ENCODE assay signal across 20 cellular contexts in genomic region chr14:95068091-95068490, GRCh38.
DNase-seq lines count a peak whose midpoint lies in the region; ATAC-seq lines count a peak whose summit lies in the region.
"Had no signal": no experiment of that assay in that cellular context is flagged by ENCODE, and none has a peak within 500 bp of the region (broad histone marks: within the 10 kb centered on the region; RNA-seq: fewer than 3 reads in every experiment).

No MANE protein-coding gene starts in this region.

- H2AK5ac ChIP-seq in neuronal stem cell (ENCODE audit: low read depth, low read length), result peak overlapping the region; percentile 56

- H4K8ac ChIP-seq in neuronal stem cell (ENCODE audit: low read depth, low read length), result no peak overlapping the region

- H3K4me1 ChIP-seq in neuronal stem cell (ENCODE audit: control insufficient read depth in 2 of 2, insufficient read depth in 1 of 2, low read depth in 1 of 2, low read length in 2 of 2), result peaks cover 4 to 8% of the 10 kb centered on the region in 2 donors
- H3K4me1 ChIP-seq: A549, BLaER1 had no signal

- no peak overlapping the region for H2BK5ac ChIP-seq in neuronal stem cell (ENCODE audit: low read length)

- H3K27me3 Mint-ChIP-seq in T-helper 2 cell treated with Interferon-gamma antibody and Interleukin-4, amounts not matched to agents 5 μg/mL and 100 μg/mL, for 36 hours (ENCODE audit: low read depth), result peaks cover 3% of the 10 kb centered on the region

- WGBS in neuronal stem cell (ENCODE audit: extremely low coverage in 2 of 2, insufficient read length in 2 of 2, insufficient replicate concordance in 1 of 2), 2 donors, result no CpG with 5 or more reads among the region's 10 CpGs

- H3K9ac ChIP-seq in neuronal stem cell (ENCODE audit: low read depth, low read length, poor library complexity), result no peak overlapping the region
- H3K9ac ChIP-seq: BLaER1 had no signal

- H3K27me3 ChIP-seq in neuronal stem cell (ENCODE audit: control insufficient read depth in 3 of 3, insufficient read depth in 3 of 3, low read depth in 1 of 3, low read length in 3 of 3), result peaks cover 0 to 10% (median 0%) of the 10 kb centered on the region in 3 experiments
- H3K27me3 ChIP-seq: BLaER1 had no signal

- no peaks in the 10 kb centered on the region for H3K9me3 ChIP-seq in neuronal stem cell (replicated peaks in 1 of 2; ENCODE audit: control insufficient read depth in 2 of 2, insufficient read depth in 1 of 2, low read depth in 1 of 2, low read length in 2 of 2)
- H3K9me3 ChIP-seq: A549, BLaER1 had no signal

- no peak overlapping the region for H3K27ac ChIP-seq in neuronal stem cell (replicated peaks; ENCODE audit: low read length)
- H3K27ac ChIP-seq: 22Rv1, A549, BLaER1 had no signal

- H3K4me3 Mint-ChIP-seq in T-helper 2 cell treated with Interferon-gamma antibody and Interleukin-4, amounts not matched to agents 5 μg/mL and 100 μg/mL, for 36 hours, result no peak overlapping the region
- H3K4me3 Mint-ChIP-seq: CD14-positive monocyte; CD4-positive, alpha-beta memory T cell; IgD-negative memory B cell had no signal

- H3K9me3 Mint-ChIP-seq in T-helper 2 cell treated with Interferon-gamma antibody and Interleukin-4, amounts not matched to agents 5 μg/mL and 100 μg/mL, for 36 hours, result no peaks in the 10 kb centered on the region
- H3K9me3 Mint-ChIP-seq: CD4-positive, alpha-beta memory T cell had no signal

- no peaks in the 10 kb centered on the region for H3K79me1 ChIP-seq in neuronal stem cell (ENCODE audit: low read depth, low read length)

- H3K4me3 ChIP-seq in neuronal stem cell (ENCODE audit: low read length in 2 of 2), result no peak overlapping the region
- H3K4me3 ChIP-seq: A549, BLaER1 had no signal

- H3K14ac ChIP-seq in neuronal stem cell (ENCODE audit: low read length), result no peak overlapping the region

- H3K36me3 ChIP-seq in neuronal stem cell (replicated peaks in 1 of 2; ENCODE audit: control insufficient read depth in 2 of 2, insufficient read depth in 2 of 2, low read length in 2 of 2), result no peaks in the 10 kb centered on the region
- H3K36me3 ChIP-seq: BLaER1 had no signal

- H4K91ac ChIP-seq in neuronal stem cell (ENCODE audit: low read depth, low read length, poor library complexity), result no peak overlapping the region

- peak; percentile 24 for DNase-seq in activated CD8-positive, alpha-beta memory T cell treated with anti-CD3 and anti-CD28 coated beads for 24 hours
- DNase-seq in activated CD8-positive, alpha-beta memory T cell treated with anti-CD3 and anti-CD28 coated beads, Interleukin-2, amount 50 U/mL, for 4 hours, result no peak
- DNase-seq in islet precursor cell (peak; percentile 70), neuronal stem cell (ENCODE audit: low spot score) (no peak), HUDEP-2 (lab: John Stamatoyannopoulos, UW; ENCODE audit: unreplicated experiment in 76 of 76) (no peak), NCI-H1048 (lab: John Stamatoyannopoulos, UW) (no peak)
- no peak for DNase-seq in T-helper 2 cell treated with Interferon-gamma antibody and Interleukin-4, amounts not matched to agents 5 μg/mL and 100 μg/mL, for 36 hours (ENCODE audit: low spot score)
- DNase-seq: CD4-positive, alpha-beta memory T cell; DMS153; DMS79; GF-D8; GOT3; HCEC 1CT had no signal

- no peak overlapping the region for H3K4ac ChIP-seq in neuronal stem cell (ENCODE audit: low read length)

- H3K4me1 Mint-ChIP-seq in T-helper 2 cell treated with Interferon-gamma antibody and Interleukin-4, amounts not matched to agents 5 μg/mL and 100 μg/mL, for 36 hours (ENCODE audit: low read depth), result no peaks in the 10 kb centered on the region
- H3K4me1 Mint-ChIP-seq: CD14-positive monocyte; CD4-positive, alpha-beta memory T cell; IgD-negative memory B cell had no signal

- H2AFZ ChIP-seq in neuronal stem cell (ENCODE audit: low read length), result no peak overlapping the region

- H3K27ac Mint-ChIP-seq in T-helper 2 cell treated with Interferon-gamma antibody and Interleukin-4, amounts not matched to agents 5 μg/mL and 100 μg/mL, for 36 hours, result no peak overlapping the region
- H3K27ac Mint-ChIP-seq: CD14-positive monocyte; CD4-positive, alpha-beta memory T cell; IgD-negative memory B cell had no signal

- H2BK15ac ChIP-seq in neuronal stem cell (ENCODE audit: low read length), result no peak overlapping the region

- ATAC-seq in HG03139 (IDR thresholded peaks at IDR 0.05; ENCODE audit: unreplicated experiment), result no peak
- ATAC-seq: A549, HepG2 had no signal

- no peak overlapping the region for H3K23ac ChIP-seq in neuronal stem cell (ENCODE audit: low read depth, low read length, poor library complexity)

- H2BK12ac ChIP-seq in neuronal stem cell (ENCODE audit: low read length), result no peak overlapping the region

- no peak overlapping the region for H2BK120ac ChIP-seq in neuronal stem cell (ENCODE audit: low read depth, low read length)

- H3K36me3 Mint-ChIP-seq in T-helper 2 cell treated with Interferon-gamma antibody and Interleukin-4, amounts not matched to agents 5 μg/mL and 100 μg/mL, for 36 hours (ENCODE audit: low read depth), result no peaks in the 10 kb centered on the region
- H3K36me3 Mint-ChIP-seq: CD14-positive monocyte; CD4-positive, alpha-beta memory T cell; IgD-negative memory B cell had no signal

- no peak overlapping the region for H3K4me2 ChIP-seq in neuronal stem cell (ENCODE audit: insufficient read depth, low read length, poor library complexity, severe bottlenecking)
- H3K4me2 ChIP-seq: A549, BLaER1 had no signal

- no peak overlapping the region for H3K18ac ChIP-seq in neuronal stem cell (ENCODE audit: low read length)

Comparison
In these comparisons a context has a peak if more than half of its experiments do, and no peak if none do; other contexts are left out.
1. DNase-seq: peak in activated CD8-positive, alpha-beta memory T cell treated with anti-CD3 and anti-CD28 coated beads for 24 hours (single experiment) and islet precursor cell (single experiment); none in activated CD8-positive, alpha-beta memory T cell treated with anti-CD3 and anti-CD28 coated beads, Interleukin-2, amount 50 U/mL, for 4 hours (single experiment), neuronal stem cell (single experiment), HUDEP-2 (0 of 76), T-helper 2 cell treated with Interferon-gamma antibody and Interleukin-4, amounts not matched to agents 5 μg/mL and 100 μg/mL, for 36 hours (single experiment) and NCI-H1048 (single experiment).